Comparison of ENCODE assay signal across 23 cellular contexts in genomic region chr12:709631-710030, GRCh38. TPM values are rescaled to one million over a fixed set of nuclear protein-coding genes. Genes with fewer than 3 reads are reported as not detected.
"Had no signal": no experiment of that assay in that cellular context is flagged by ENCODE, and none has a peak within 500 bp of the region (broad histone marks: within the 10 kb centered on the region; RNA-seq: fewer than 3 reads in every experiment).

No MANE protein-coding gene starts in this region.

- H3K9me3 Mint-ChIP-seq: effector memory CD8-positive, alpha-beta T cell; immature natural killer cell; nephron; stimulated activated naive CD8-positive, alpha-beta T cell treated with anti-CD3 and anti-CD28 coated beads, Interleukin-15, amount 100 ng/mL, for 72 hours had no signal

- H3K27ac Mint-ChIP-seq: effector memory CD8-positive, alpha-beta T cell; immature natural killer cell; naive B cell; nephron; stimulated activated memory B cell treated with anti-CD40 and anti-IgM and Interleukin-4, amounts not matched to agents 10 μg/mL and 1 μg/mL and 100 μg/mL, for 72 hours; stimulated activated naive CD8-positive, alpha-beta T cell treated with anti-CD3 and anti-CD28 coated beads, Interleukin-15, amount 100 ng/mL, for 72 hours had no signal

- H3K27me3 Mint-ChIP-seq: effector memory CD8-positive, alpha-beta T cell; naive B cell; stimulated activated memory B cell treated with anti-CD40 and anti-IgM and Interleukin-4, amounts not matched to agents 10 μg/mL and 1 μg/mL and 100 μg/mL, for 72 hours; stimulated activated naive CD8-positive, alpha-beta T cell treated with anti-CD3 and anti-CD28 coated beads, Interleukin-15, amount 100 ng/mL, for 72 hours had no signal

- H3K36me3 Mint-ChIP-seq: immature natural killer cell; naive B cell; stimulated activated memory B cell treated with anti-CD40 and anti-IgM and Interleukin-4, amounts not matched to agents 10 μg/mL and 1 μg/mL and 100 μg/mL, for 72 hours had no signal

- H3K36me3 ChIP-seq: esophagus squamous epithelium, gastroesophageal sphincter, left ventricle myocardium inferior, neutrophil, spleen had no signal

- H3K27ac ChIP-seq: esophagus squamous epithelium, gastroesophageal sphincter, left ventricle myocardium inferior, neutrophil, spleen had no signal

- H3K4me3 Mint-ChIP-seq: effector memory CD8-positive, alpha-beta T cell; immature natural killer cell; naive B cell; nephron; stimulated activated memory B cell treated with anti-CD40 and anti-IgM and Interleukin-4, amounts not matched to agents 10 μg/mL and 1 μg/mL and 100 μg/mL, for 72 hours; stimulated activated naive CD8-positive, alpha-beta T cell treated with anti-CD3 and anti-CD28 coated beads, Interleukin-15, amount 100 ng/mL, for 72 hours had no signal

- FAIRE-seq: keratinocyte had no signal

- H3K4me1 Mint-ChIP-seq: immature natural killer cell had no signal

- H3K27me3 ChIP-seq: esophagus squamous epithelium, gastroesophageal sphincter, neutrophil, spleen had no signal

- DNase-seq: effector memory CD8-positive, alpha-beta T cell; esophagus squamous epithelium; foreskin fibroblast; glutamatergic neuron; immature natural killer cell; left ventricle myocardium inferior; mesenchymal stem cell; naive B cell; posterior cingulate gyrus; spleen; stimulated activated CD4-positive, alpha-beta T cell treated with anti-CD3 and anti-CD28 coated beads, Interleukin-15, amount 100 ng/mL, for 24 hours; stimulated activated CD4-positive, alpha-beta T cell treated with anti-CD3 and anti-CD28 coated beads, Interleukin-1b, Interleukin-23, amount 100 ng/mL, for 48 hours; stimulated activated CD4-positive, alpha-beta T cell treated with anti-CD3 and anti-CD28 coated beads, Interleukin-4, amount 100 ng/mL, for 24 hours; stimulated activated naive CD8-positive, alpha-beta T cell treated with anti-CD3 and anti-CD28 coated beads, Interleukin-15, amount 100 ng/mL, for 72 hours; trophoblast cell had no signal

- H3K9me3 ChIP-seq: esophagus squamous epithelium, gastroesophageal sphincter, left ventricle myocardium inferior, neutrophil, spleen had no signal

- ATAC-seq: effector memory CD8-positive, alpha-beta T cell; gastroesophageal sphincter; sciatic nerve; stimulated activated memory B cell treated with anti-CD40 and anti-IgM and Interleukin-4, amounts not matched to agents 10 μg/mL and 1 μg/mL and 100 μg/mL, for 72 hours; stimulated activated naive CD8-positive, alpha-beta T cell treated with anti-CD3 and anti-CD28 coated beads, Interleukin-15, amount 100 ng/mL, for 72 hours had no signal

- H3K4me1 ChIP-seq: gastroesophageal sphincter, spleen had no signal

- H3K4me3 ChIP-seq: esophagus squamous epithelium, gastroesophageal sphincter, left ventricle myocardium inferior, lung, spleen had no signal

RNA-seq across cellular contexts. Expression of gene NINJ2, which starts 46.4 kb away (rescaled TPM):
- total RNA-seq: epithelial cell of proximal tubule had no signal
